ENCODE assay signal across 19 cellular contexts in the genomic region with DNA sequence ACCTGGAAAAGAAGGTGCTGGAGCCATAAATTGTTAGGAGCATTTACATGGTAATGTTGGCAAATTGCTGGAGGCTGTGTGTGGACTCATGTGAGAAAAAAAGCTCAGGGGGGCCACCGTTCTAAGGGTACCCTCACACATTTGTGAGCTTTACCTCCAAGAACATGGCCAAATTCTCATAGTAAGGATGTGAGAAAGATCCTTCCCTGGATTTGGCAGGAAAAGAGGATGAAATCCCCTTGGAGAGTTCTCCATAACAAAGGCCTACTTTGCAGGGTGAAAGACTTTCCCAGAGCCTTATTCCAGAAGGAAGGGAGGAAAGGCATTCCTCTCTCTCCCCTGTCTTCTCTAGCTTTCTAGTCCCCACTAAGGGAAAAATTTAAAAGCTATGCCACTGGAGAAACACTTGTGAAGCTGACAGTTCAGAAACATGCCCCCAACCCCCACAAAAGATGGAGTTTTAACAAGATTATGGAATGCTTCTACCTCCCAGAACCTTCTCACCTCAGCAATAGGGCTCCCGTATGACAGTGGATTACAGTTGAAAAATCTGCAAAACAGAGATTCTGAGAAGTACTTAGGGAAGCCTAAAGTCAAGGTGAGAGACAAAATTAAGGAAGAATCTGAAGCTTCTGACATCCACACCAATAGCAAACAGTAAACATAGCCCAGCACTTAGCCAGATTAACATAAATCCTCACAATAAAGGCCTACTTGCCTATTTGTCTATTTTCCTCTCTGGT. TPM values are rescaled to one million over a fixed set of nuclear protein-coding genes. Genes with fewer than 3 reads are reported as not detected.
A peak's percentile ranks its signal among the peaks of the same experiment; 100 is the strongest.
DNase-seq lines count a peak whose midpoint lies in the region; ATAC-seq and TF ChIP-seq lines count a peak whose summit lies in the region.
"Had no signal": no experiment of that assay in that cellular context is flagged by ENCODE, and none has a peak within 500 bp of the region (broad histone marks: within the 10 kb centered on the region; RNA-seq: fewer than 3 reads in every experiment).

No MANE protein-coding gene starts in this region.

- no peak for ATAC-seq in GM21447 (IDR thresholded peaks at IDR 0.05; ENCODE audit: unreplicated experiment)
- ATAC-seq: A549; CD8-positive, alpha-beta T cell had no signal

- H3K9ac ChIP-seq in HUES6 (ENCODE audit: low read length) = peak overlapping the region; percentile 29
- no peak overlapping the region for H3K9ac ChIP-seq in endodermal cell (ENCODE audit: extremely low read depth, low read length, poor library complexity, severe bottlenecking)

- H3K4me1 ChIP-seq in HUES6 (ENCODE audit: control insufficient read depth, insufficient read depth, low read length) = peaks cover 14% of the 10 kb centered on the region; the same call in 1 of the 2 replicates
- peaks cover 6% of the 10 kb centered on the region for H3K4me1 ChIP-seq in endodermal cell (ENCODE audit: control insufficient read depth, insufficient read depth, low read length)
- no peaks in the 10 kb centered on the region for H3K4me1 ChIP-seq in BE2C
- H3K4me1 ChIP-seq: A549 had no signal

- H3K4me3 ChIP-seq in H7 (ENCODE audit: insufficient read depth, low read depth, low read length) (no peak overlapping the region), HUES6 (ENCODE audit: low read depth, low read length) (0 out of 2 replicates have a peak overlapping the region, but pooled peaks have one; percentile 8), endodermal cell (ENCODE audit: low read length) (peak overlapping the region; percentile 30), BE2C (ENCODE audit: low read depth, low read length) (no peak overlapping the region)
- H3K4me3 ChIP-seq: A549, HAP-1 had no signal

- H3K27me3 ChIP-seq in H7 (ENCODE audit: control insufficient read depth, insufficient read depth, low read length) = no peaks in the 10 kb centered on the region
- no peaks in the 10 kb centered on the region for H3K27me3 ChIP-seq in HUES6 (ENCODE audit: control insufficient read depth, insufficient read depth, low read length)
- H3K27me3 ChIP-seq in endodermal cell (ENCODE audit: control insufficient read depth, insufficient read depth, low read length, poor library complexity, severe bottlenecking) = no peaks in the 10 kb centered on the region
- no peaks in the 10 kb centered on the region for H3K27me3 ChIP-seq in BE2C

- H3K9me3 Mint-ChIP-seq in endodermal cell = peaks cover 58% of the 10 kb centered on the region

- H3K27me3 Mint-ChIP-seq in endodermal cell (ENCODE audit: insufficient read depth) = no peaks in the 10 kb centered on the region

- H3K36me3 Mint-ChIP-seq in endodermal cell (ENCODE audit: low read depth) = peaks cover 24% of the 10 kb centered on the region

- WGBS in endodermal cell (ENCODE audit: insufficient coverage in 1 of 2, insufficient read length in 1 of 2), 2 experiments = 52% methylated on average over 2 of the region's 2 CpGs; no CpG with 5 or more reads in 1 of the 2 experiments

- H3K4me3 Mint-ChIP-seq in endodermal cell = no peak overlapping the region
- H3K4me3 Mint-ChIP-seq: CD14-positive monocyte; CD8-positive, alpha-beta T cell had no signal

- TF ChIP-seq CTCF in endodermal cell (conservative IDR thresholded peaks at IDR 0.05) (no peak), BE2C (IDR thresholded peaks at IDR 0.05; ENCODE audit: low read depth, low read length) (no peak)

- H3K4me1 Mint-ChIP-seq in endodermal cell = peaks cover 14% of the 10 kb centered on the region
- H3K4me1 Mint-ChIP-seq: CD14-positive monocyte had no signal

- H3K9me3 ChIP-seq in HUES6 (ENCODE audit: control insufficient read depth, insufficient read depth, low read depth, low read length) (peaks cover 23% of the 10 kb centered on the region), endodermal cell (ENCODE audit: control insufficient read depth, low read length) (peaks cover 47% of the 10 kb centered on the region), BE2C (no peaks in the 10 kb centered on the region)
- H3K9me3 ChIP-seq: A549, HAP-1 had no signal

- H3K27ac Mint-ChIP-seq in endodermal cell = peak overlapping the region; percentile 19
- H3K27ac Mint-ChIP-seq: CD14-positive monocyte had no signal

- peak; percentile 5 for DNase-seq in H7
- DNase-seq in endodermal cell = peak; percentile 55
- DNase-seq in iPS-NIHi7 (ENCODE audit: extremely low spot score) = peak; percentile 29
- DNase-seq in BE2C = no peak
- no peak for DNase-seq in NCI-H1092 (lab: John Stamatoyannopoulos, UW)
- DNase-seq in MV-4-11 (lab: John Stamatoyannopoulos, UW) = no peak
- DNase-seq: CD8-positive, alpha-beta T cell; COR-L47; DND-41; GF-D8; IMR-90; KBM-7 had no signal

- H3K27ac ChIP-seq in HUES6 (ENCODE audit: low read depth, low read length) (peak overlapping the region; percentile 81), endodermal cell (ENCODE audit: low read depth, low read length) (no peak overlapping the region)
- H3K27ac ChIP-seq: A549 had no signal

- H3K36me3 ChIP-seq in H7 (replicated peaks; ENCODE audit: control insufficient read depth, insufficient read depth, low read length) (no peaks in the 10 kb centered on the region), HUES6 (ENCODE audit: control insufficient read depth, insufficient read depth, low read length) (no peaks in the 10 kb centered on the region), endodermal cell (ENCODE audit: control insufficient read depth, insufficient read depth, low read length) (no peaks in the 10 kb centered on the region), BE2C (no peaks in the 10 kb centered on the region)
- H3K36me3 ChIP-seq: HAP-1 had no signal

RNA-seq across cellular contexts. Expression of gene ERMN, which starts 20.2 kb away (rescaled TPM):
- 0.04 and 0.31 TPM in 2 replicates for total RNA-seq in H7 (2014; rRNA removed; shearing (Covaris generic))
- under 1 TPM; 0.55 to 0.68 TPM for total RNA-seq in endodermal cell
- 0.64 TPM for polyA plus RNA-seq in endodermal cell (2013, experiment 1 of 2)
- polyA plus RNA-seq in endodermal cell (2013, experiment 2 of 2) = 0.37 TPM
- not detected for polyA plus RNA-seq in BE2C (2012; ENCODE audit: insufficient read depth, insufficient read length, low read depth)
- total RNA-seq: IMR-90 had no signal
- polyA plus RNA-seq: A549, AG04450, BJ, IMR-90 had no signal

Comparison
In these comparisons a context has a peak if more than half of its experiments do, and no peak if none do; other contexts are left out.
1. DNase-seq: peak in H7 (single experiment), endodermal cell (single experiment) and iPS-NIHi7 (single experiment); none in BE2C (single experiment), NCI-H1092 (single experiment) and MV-4-11 (single experiment).
2. H3K4me3 ChIP-seq: peak in HUES6 (single experiment) and endodermal cell (single experiment); none in H7 (single experiment) and BE2C (single experiment).